19 cellular contexts compared by ENCODE assay signal in genomic region chr15:96422153-96422552, GRCh38.
DNase-seq lines count a peak whose midpoint lies in the region; ATAC-seq, FAIRE-seq and TF ChIP-seq lines count a peak whose summit lies in the region.
"Had no signal": no experiment of that assay in that cellular context is flagged by ENCODE, and none has a peak within 500 bp of the region (broad histone marks: within the 10 kb centered on the region; RNA-seq: fewer than 3 reads in every experiment).

No MANE protein-coding gene starts in this region.

- H3K79me2 ChIP-seq in KMS-11 (ENCODE audit: insufficient read depth, low read depth), result no peaks in the 10 kb centered on the region

- H3K27me3 ChIP-seq in KMS-11 (ENCODE audit: insufficient read depth, low read depth), result no peaks in the 10 kb centered on the region
- peaks cover 80% of the 10 kb centered on the region for H3K27me3 ChIP-seq in transverse colon

- TF ChIP-seq CTCF in A549 (IDR thresholded peaks at IDR 0.05), result no peak
- no peak for TF ChIP-seq CTCF in KMS-11 (conservative IDR thresholded peaks at IDR 0.05; ENCODE audit: low read depth, low read length)
- TF ChIP-seq CTCF in progenitor cell of endocrine pancreas (IDR thresholded peaks at IDR 0.05; ENCODE audit: unreplicated experiment), result no peak
- TF ChIP-seq CTCF in transverse colon (IDR thresholded peaks at IDR 0.05), result no peak

- ATAC-seq in A549, result no peak
- ATAC-seq in GM18858 (IDR thresholded peaks at IDR 0.05; ENCODE audit: unreplicated experiment), result no peak
- ATAC-seq: CD8-positive, alpha-beta T cell; HCT116 had no signal

- in situ Hi-C loops in transverse colon (cut with MboI; ENCODE audit: low pct_ligation_motif_present in 1 of 4, low pct_unique_long_range_greater_than_20kb in 1 of 4, low sequenced_read_pairs in 3 of 4), result no loop called here

- no peaks in the 10 kb centered on the region for H3K36me3 ChIP-seq in KMS-11 (ENCODE audit: insufficient read depth)
- no peaks in the 10 kb centered on the region for H3K36me3 ChIP-seq in transverse colon
- H3K36me3 ChIP-seq: BLaER1 treated with 17β-estradiol and CSF1 and Interleukin-3, amounts not matched to agents 10 nM and 100 nM had no signal

- H3K36me3 Mint-ChIP-seq in progenitor cell of endocrine pancreas (ENCODE audit: insufficient read depth), result no peaks in the 10 kb centered on the region
- H3K36me3 Mint-ChIP-seq: CD8-positive, alpha-beta T cell had no signal

- TF ChIP-seq RAD21 in A549 (conservative IDR thresholded peaks at IDR 0.05 in 1 of 2, IDR thresholded peaks at IDR 0.05 in 1 of 2), result no peak

- H3K4me1 ChIP-seq in A549 (peaks cover 3% of the 10 kb centered on the region), KMS-11 (ENCODE audit: low read depth, poor library complexity, severe bottlenecking) (peaks cover 42% of the 10 kb centered on the region), transverse colon (peaks cover 0 to 5% (median 0%) of the 10 kb centered on the region in 4 donors)
- H3K4me1 ChIP-seq: BLaER1 treated with 17β-estradiol and CSF1 and Interleukin-3, amounts not matched to agents 10 nM and 100 nM had no signal

- POLR2A ChIA-PET in A549 (lab: Yijun Ruan, JAX), result no interaction called here

- CTCF ChIA-PET in A549 (lab: Yijun Ruan, JAX), result interaction anchor here (0.7 kb wide), 1 partner anchor 95 kb away, joined by 3 read pairs; no protein-coding TSS in a partner anchor

- no peaks in the 10 kb centered on the region for H4K20me1 ChIP-seq in KMS-11 (ENCODE audit: insufficient read depth)
- H4K20me1 ChIP-seq: BLaER1 treated with 17β-estradiol and CSF1 and Interleukin-3, amounts not matched to agents 10 nM and 100 nM had no signal

- no peak for TF ChIP-seq POLR2A in A549 (IDR thresholded peaks at IDR 0.05; ENCODE audit: low read length)
- TF ChIP-seq POLR2A in transverse colon (IDR thresholded peaks at IDR 0.05), result no peak

- H3K9me3 Mint-ChIP-seq in progenitor cell of endocrine pancreas (ENCODE audit: low read depth), result peaks cover 3% of the 10 kb centered on the region

- H2AFZ ChIP-seq in KMS-11 (ENCODE audit: low read depth), result no peak overlapping the region

- FAIRE-seq in A549 (lab: Jason Lieb, UNC), result peak; percentile 7
- FAIRE-seq: GM12891 had no signal

- no peak overlapping the region for H3K27ac ChIP-seq in A549
- no peak overlapping the region for H3K27ac ChIP-seq in KMS-11
- H3K27ac ChIP-seq in transverse colon, result no peak overlapping the region
- H3K27ac ChIP-seq: BLaER1 treated with 17β-estradiol and CSF1 and Interleukin-3, amounts not matched to agents 10 nM and 100 nM had no signal

- no peak overlapping the region for H3K4me2 ChIP-seq in A549
- H3K4me2 ChIP-seq in KMS-11, result peak overlapping the region; percentile 82; the same call in 1 of the 2 replicates
- H3K4me2 ChIP-seq: BLaER1 treated with 17β-estradiol and CSF1 and Interleukin-3, amounts not matched to agents 10 nM and 100 nM had no signal

- H3K9me3 ChIP-seq in A549, result no peaks in the 10 kb centered on the region
- no peaks in the 10 kb centered on the region for H3K9me3 ChIP-seq in transverse colon

- WGBS in A549 (ENCODE audit: missing lambda C conversion rate), result 6% methylated on average over 6 of the region's 6 CpGs
- WGBS in transverse colon (ENCODE audit: low coverage in 1 of 2), 2 donors, result 52 to 59% methylated on average over 6 of the region's 6 CpGs

- H3K4me1 Mint-ChIP-seq in progenitor cell of endocrine pancreas (ENCODE audit: low read depth), result peaks cover 43% of the 10 kb centered on the region
- H3K4me1 Mint-ChIP-seq: B cell had no signal

- intact Hi-C loops in transverse colon (cut with DNase I; ENCODE audit: low total_unique reads), result loop anchor here (2.0 kb wide), 1 partner anchor 47 kb away; no protein-coding TSS in a partner anchor

- no peak for DNase-seq in A549 (ENCODE audit: low read depth in 1 of 2, low spot score in 1 of 2)
- DNase-seq in OCI-M2 (lab: John Stamatoyannopoulos, UW; ENCODE audit: unreplicated experiment), result peak; percentile 53
- DNase-seq in progenitor cell of endocrine pancreas (ENCODE audit: low spot score, unreplicated experiment), result no peak
- no peak for DNase-seq in GF-D8 (lab: John Stamatoyannopoulos, UW)
- DNase-seq in transverse colon, result no peak
- DNase-seq: 8988T; Calu3; CD8-positive, alpha-beta T cell; DMS53; DND-41; EL; GOT3; H7 had no signal

- H3K4me3 ChIP-seq in A549 (no peak overlapping the region), KMS-11 (IDR thresholded peaks at IDR 0.05; ENCODE audit: insufficient read depth, low read depth, low read length) (no peak overlapping the region), transverse colon (no peak overlapping the region)
- H3K4me3 ChIP-seq: BLaER1 treated with 17β-estradiol and CSF1 and Interleukin-3, amounts not matched to agents 10 nM and 100 nM had no signal

- peaks cover 73% of the 10 kb centered on the region for H3K27me3 Mint-ChIP-seq in progenitor cell of endocrine pancreas

- H3K27ac Mint-ChIP-seq in progenitor cell of endocrine pancreas, result peak overlapping the region; percentile 51
- H3K27ac Mint-ChIP-seq: B cell; CD8-positive, alpha-beta T cell had no signal

- H3K9ac ChIP-seq in KMS-11, result no peak overlapping the region
- H3K9ac ChIP-seq: BLaER1 treated with 17β-estradiol and CSF1 and Interleukin-3, amounts not matched to agents 10 nM and 100 nM had no signal

- no peak for TF ChIP-seq EP300 in A549 (IDR thresholded peaks at IDR 0.05)
- TF ChIP-seq EP300 in transverse colon (IDR thresholded peaks at IDR 0.05; ENCODE audit: low read depth), result no peak

- no peak overlapping the region for H3K4me3 Mint-ChIP-seq in progenitor cell of endocrine pancreas (ENCODE audit: low read depth)
- H3K4me3 Mint-ChIP-seq: B cell; CD8-positive, alpha-beta T cell had no signal

TF ChIP-seq in A549, 52 proteins besides CTCF, POLR2A, EP300 and RAD21:
- TF ChIP-seq CHD4 (IDR thresholded peaks at IDR 0.05; ENCODE audit: borderline replicate concordance) (no peak), MAZ (IDR thresholded peaks at IDR 0.05; ENCODE audit: borderline replicate concordance, low read depth, low read length) (no peak), BHLHE40 (IDR thresholded peaks at IDR 0.05; ENCODE audit: low read depth, low read length) (no peak), JUNB (IDR thresholded peaks at IDR 0.05) (no peak)
